Comparison of ENCODE assay signal across 16 cellular contexts in genomic region chr10:112896722-112897121, GRCh38. TPM values are rescaled to one million over a fixed set of nuclear protein-coding genes. Genes with fewer than 3 reads are reported as not detected.
DNase-seq lines count a peak whose midpoint lies in the region; ATAC-seq and TF ChIP-seq lines count a peak whose summit lies in the region.
"Had no signal": no experiment of that assay in that cellular context is flagged by ENCODE, and none has a peak within 500 bp of the region (broad histone marks: within the 10 kb centered on the region; RNA-seq: fewer than 3 reads in every experiment).

No MANE protein-coding gene starts in this region.

- no peak for TF ChIP-seq RAD21 in Ishikawa (IDR thresholded peaks at IDR 0.05; ENCODE audit: low read depth)

- no peak for ATAC-seq in GM18870 (IDR thresholded peaks at IDR 0.05; ENCODE audit: unreplicated experiment)
- ATAC-seq in GM21360 (IDR thresholded peaks at IDR 0.05; ENCODE audit: unreplicated experiment): no peak
- ATAC-seq: GM12878, HCT116 had no signal

- DNase-seq in RPMI7951 (ENCODE audit: low read depth) (peak; percentile 9), fibroblast of peridontal ligament (ENCODE audit: extremely low read depth) (peak; percentile 45), LoVo (ENCODE audit: low spot score) (no peak), hypothalamus (lab: John Stamatoyannopoulos, UW) (no peak)
- DNase-seq: AML-193; Calu3; CD4-positive, alpha-beta memory T cell; DMS79 treated with DMSO at 0.1 percent for 48 hours; EL; GOT3; H7 had no signal

- TF ChIP-seq EP300 in Ishikawa (IDR thresholded peaks at IDR 0.05; ENCODE audit: borderline replicate concordance): no peak

TF ChIP-seq in Ishikawa, 13 proteins besides CTCF, POLR2A, EP300 and RAD21:
- TF ChIP-seq FOXM1 (IDR thresholded peaks at IDR 0.05; ENCODE audit: borderline replicate concordance, low read depth): 0 out of 2 replicates have a peak, but pooled peaks have one; percentile 16
- TF ChIP-seq ZBTB7A (IDR thresholded peaks at IDR 0.05; ENCODE audit: low read depth): no peak

RNA-seq across cellular contexts. Expression of gene TCF7L2, which starts 53.3 kb away (rescaled TPM):
- 0.96 and 2.1 TPM in 2 replicates for total RNA-seq in RPMI7951 (2014; rRNA removed; shearing (Covaris generic))

Comparison
In these comparisons a context has a peak if more than half of its experiments do, and no peak if none do; other contexts are left out.
1. DNase-seq: peak in RPMI7951 (single experiment) and fibroblast of peridontal ligament (single experiment); none in LoVo (single experiment) and hypothalamus (0 of 51).